Comparison of ENCODE assay signal across 10 cellular contexts in the genomic region with DNA sequence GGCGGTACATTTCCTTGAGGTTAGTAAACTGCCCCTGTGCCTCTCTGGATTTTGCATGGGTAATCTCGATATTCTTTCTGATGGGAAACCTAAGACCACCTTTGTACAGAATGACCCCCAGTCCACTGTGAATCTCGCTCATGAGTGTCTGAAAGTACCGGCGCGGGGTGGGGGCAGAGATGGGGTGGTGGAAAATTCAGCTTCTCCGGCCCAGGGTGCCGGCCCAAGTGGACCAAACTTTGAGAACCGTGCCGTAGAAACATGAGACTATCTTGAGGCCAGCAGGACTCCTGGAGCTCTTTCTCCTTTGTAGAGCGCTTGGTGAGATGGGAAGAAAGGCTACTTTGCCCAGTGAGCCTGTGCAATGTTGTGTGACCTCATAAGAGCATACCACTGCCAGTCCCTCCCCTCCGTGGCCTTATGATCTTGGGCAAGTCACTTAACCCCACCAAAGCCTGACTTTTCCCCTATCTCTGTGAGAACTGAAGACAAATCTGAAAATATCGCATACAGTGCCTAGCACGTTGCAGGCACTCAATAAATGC. TPM values are rescaled to one million over a fixed set of nuclear protein-coding genes. Genes with fewer than 3 reads are reported as not detected.
A peak's percentile ranks its signal among the peaks of the same experiment; 100 is the strongest.
DNase-seq lines count a peak whose midpoint lies in the region; ATAC-seq and TF ChIP-seq lines count a peak whose summit lies in the region.
"Had no signal": no experiment of that assay in that cellular context is flagged by ENCODE, and none has a peak within 500 bp of the region (broad histone marks: within the 10 kb centered on the region; RNA-seq: fewer than 3 reads in every experiment).

No MANE protein-coding gene starts in this region.

- H3K9me3 ChIP-seq in mammary epithelial cell (replicated peaks; ENCODE audit: insufficient read depth, low read length): peaks cover 4% of the 10 kb centered on the region
- no peaks in the 10 kb centered on the region for H3K9me3 ChIP-seq in iPS DF 6.9 (ENCODE audit: control insufficient read depth, insufficient read depth, low read length)
- no peaks in the 10 kb centered on the region for H3K9me3 ChIP-seq in gastrocnemius medialis
- peaks cover 0 to 10% (median 0%) of the 10 kb centered on the region in 3 experiments for H3K9me3 ChIP-seq in naive thymus-derived CD4-positive, alpha-beta T cell (ENCODE audit: control insufficient read depth in 2 of 3, low read length in 3 of 3)

- H3K36me3 ChIP-seq in mammary epithelial cell (ENCODE audit: insufficient read depth, low read length) (no peaks in the 10 kb centered on the region), iPS DF 6.9 (ENCODE audit: control insufficient read depth, insufficient read depth, low read length) (no peaks in the 10 kb centered on the region), gastrocnemius medialis (no peaks in the 10 kb centered on the region)
- no peaks in the 10 kb centered on the region for H3K36me3 ChIP-seq in naive thymus-derived CD4-positive, alpha-beta T cell (ENCODE audit: control insufficient read depth in 2 of 3, insufficient read depth in 3 of 3, low read length in 3 of 3)

- intact Hi-C loops in mammary epithelial cell (cut with micrococcal nuclease): no loop called here
- intact Hi-C loops in gastrocnemius medialis (cut with DNase I; ENCODE audit: low total_unique reads): no loop called here
- intact Hi-C loops in naive thymus-derived CD4-positive, alpha-beta T cell (cut with micrococcal nuclease): no loop called here

- TF ChIP-seq CTCF in GM13976 (IDR thresholded peaks at IDR 0.05; ENCODE audit: borderline replicate concordance, control extremely low read depth, extremely low read depth, insufficient read depth, missing control alignments) (no peak), mammary epithelial cell (conservative IDR thresholded peaks at IDR 0.05 in 1 of 2, IDR thresholded peaks at IDR 0.05 in 1 of 2; ENCODE audit: extremely low read depth in 1 of 2, insufficient read depth in 1 of 2, low read depth in 1 of 2, low read length in 2 of 2) (no peak), gastrocnemius medialis (IDR thresholded peaks at IDR 0.05 in 4 of 5, conservative IDR thresholded peaks at IDR 0.05 in 1 of 5) (no peak), GM10248 (IDR thresholded peaks at IDR 0.05; ENCODE audit: control extremely low read depth, extremely low read depth, low read depth, missing control alignments) (no peak)

- DNase-seq in GM13976 (ENCODE audit: low spot score) (peak; percentile 13), mammary epithelial cell (no peak), iPS DF 6.9 (ENCODE audit: low read depth, low spot score) (no peak), gastrocnemius medialis (no peak), GM10248 (ENCODE audit: extremely low spot score) (no peak), T1000 (lab: John Stamatoyannopoulos, UW) (no peak)
- no peak for DNase-seq in naive thymus-derived CD4-positive, alpha-beta T cell
- DNase-seq: activated CD8-positive, alpha-beta T cell treated with anti-CD3 and anti-CD28 coated beads for 36 hours; midbrain had no signal

- no peak for ATAC-seq in gastrocnemius medialis
- no peak for ATAC-seq in HG03196 (IDR thresholded peaks at IDR 0.05; ENCODE audit: unreplicated experiment)
- ATAC-seq in naive thymus-derived CD4-positive, alpha-beta T cell: no peak
- ATAC-seq: activated CD8-positive, alpha-beta T cell treated with anti-CD3 and anti-CD28 coated beads for 36 hours had no signal

- H3K4me1 ChIP-seq in mammary epithelial cell (ENCODE audit: insufficient read depth, low read length) (peaks cover 6% of the 10 kb centered on the region), iPS DF 6.9 (ENCODE audit: control insufficient read depth, insufficient read depth, low read length) (no peaks in the 10 kb centered on the region), gastrocnemius medialis (peaks cover 0 to 4% of the 10 kb centered on the region in 2 donors)
- H3K4me1 ChIP-seq in naive thymus-derived CD4-positive, alpha-beta T cell (ENCODE audit: control insufficient read depth in 2 of 2, insufficient read depth in 2 of 2, low read length in 2 of 2): no peaks in the 10 kb centered on the region

- no TSS peak for BruUV-seq in mammary epithelial cell (replicated peaks; lab: Mats Ljungman, UMichigan)

- CTCF ChIA-PET in mammary epithelial cell (lab: Charles Lee; ENCODE audit: low non-redundant PET) (no interaction called here), GM10248 (lab: Yijun Ruan, JAX) (interaction anchor here (0.7 to 3.8 kb wide), 2 partner anchors 11 to 29 kb away, joined by 3 to 28 read pairs; no protein-coding TSS in a partner anchor)
- CTCF ChIA-PET in naive thymus-derived CD4-positive, alpha-beta T cell (lab: Charles Lee): no interaction called here

- whole genome bisulfite sequencing in mammary epithelial cell (ENCODE audit: low coverage, missing lambda C conversion rate): 65% methylated on average over 13 of the region's 14 CpGs
- WGBS in iPS DF 6.9 (ENCODE audit: insufficient coverage, insufficient read length): no CpG with 5 or more reads among the region's 14 CpGs

- H3K4me3 ChIP-seq in mammary epithelial cell (replicated peaks in 1 of 3; ENCODE audit: insufficient read depth in 1 of 3, low read depth in 2 of 3, low read length in 3 of 3) (peak overlapping the region in 2 of 3 experiments; percentile 31 to 47), iPS DF 6.9 (ENCODE audit: low read length) (peak overlapping the region; percentile 27; the same call in 1 of the 2 replicates), gastrocnemius medialis (peak overlapping the region; percentile 40 to 54 (median 46))
- H3K4me3 ChIP-seq in naive thymus-derived CD4-positive, alpha-beta T cell (ENCODE audit: low read length): no peak overlapping the region

- H3K9me3 Mint-ChIP-seq in naive thymus-derived CD4-positive, alpha-beta T cell: peaks cover 0 to 34% (median 6%) of the 10 kb centered on the region in 11 donors

- no peaks in the 10 kb centered on the region for H3K27me3 ChIP-seq in mammary epithelial cell (ENCODE audit: insufficient read depth, low read length)
- H3K27me3 ChIP-seq in iPS DF 6.9 (ENCODE audit: control insufficient read depth, insufficient read depth, low read length): no peaks in the 10 kb centered on the region; the same call in 1 of the 2 replicates
- H3K27me3 ChIP-seq in gastrocnemius medialis: peaks cover 3 to 9% (median 7%) of the 10 kb centered on the region in 3 donors
- no peaks in the 10 kb centered on the region for H3K27me3 ChIP-seq in naive thymus-derived CD4-positive, alpha-beta T cell (ENCODE audit: control insufficient read depth in 2 of 2, insufficient read depth in 2 of 2, low read length in 2 of 2)

- H3K27ac Mint-ChIP-seq in naive thymus-derived CD4-positive, alpha-beta T cell: no peak overlapping the region
- H3K27ac Mint-ChIP-seq: activated CD8-positive, alpha-beta T cell treated with anti-CD3 and anti-CD28 coated beads for 36 hours had no signal

- peak overlapping the region; percentile 83 for H3K4me2 ChIP-seq in mammary epithelial cell (ENCODE audit: insufficient read depth, low read depth, low read length)

- POLR2A ChIA-PET in GM10248 (lab: Yijun Ruan, JAX): no interaction called here
- POLR2A ChIA-PET in naive thymus-derived CD4-positive, alpha-beta T cell (lab: Charles Lee): no interaction called here

- H3K4me1 Mint-ChIP-seq in naive thymus-derived CD4-positive, alpha-beta T cell: no peaks in the 10 kb centered on the region

- no peak overlapping the region for H3K9ac ChIP-seq in mammary epithelial cell (ENCODE audit: insufficient read depth, low read length)

- no peaks in the 10 kb centered on the region for H4K20me1 ChIP-seq in mammary epithelial cell (ENCODE audit: insufficient read depth, low read length)

- no peak for TF ChIP-seq POLR2A in gastrocnemius medialis (IDR thresholded peaks at IDR 0.05)

- in situ Hi-C loops in GM13976 (cut with MboI; ENCODE audit: low sequenced_read_pairs, unreplicated experiment) (no loop called here), mammary epithelial cell (cut with MboI; ENCODE audit: low sequenced_read_pairs in 2 of 2) (no loop called here), gastrocnemius medialis (cut with MboI; ENCODE audit: low sequenced_read_pairs in 4 of 4) (no loop called here)

- H3K36me3 Mint-ChIP-seq in naive thymus-derived CD4-positive, alpha-beta T cell: peaks cover 0 to 3% (median 0%) of the 10 kb centered on the region in 5 donors

- H3K27ac ChIP-seq in mammary epithelial cell (ENCODE audit: insufficient read depth, low read depth, low read length): no peak overlapping the region
- no peak overlapping the region for H3K27ac ChIP-seq in iPS DF 6.9 (ENCODE audit: low read length)
- H3K27ac ChIP-seq in gastrocnemius medialis: peak overlapping the region; percentile 57 to 68 (median 62)
- H3K27ac ChIP-seq in naive thymus-derived CD4-positive, alpha-beta T cell (ENCODE audit: low read depth, low read length): no peak overlapping the region

- H2AFZ ChIP-seq in mammary epithelial cell (ENCODE audit: low read depth, low read length): peak overlapping the region; percentile 75

- H3K4me3 Mint-ChIP-seq in naive thymus-derived CD4-positive, alpha-beta T cell: no peak overlapping the region
- H3K4me3 Mint-ChIP-seq: activated CD8-positive, alpha-beta T cell treated with anti-CD3 and anti-CD28 coated beads for 36 hours had no signal

- dilution Hi-C loops in mammary epithelial cell (cut with HindIII; ENCODE audit: low sequenced_read_pairs): no loop called here

- H3K27me3 Mint-ChIP-seq in naive thymus-derived CD4-positive, alpha-beta T cell: peaks cover 28 to 59% (median 43%) of the 10 kb centered on the region in 5 donors

- no peaks in the 10 kb centered on the region for H3K79me2 ChIP-seq in mammary epithelial cell (ENCODE audit: insufficient read depth, low read length)

RNA-seq across cellular contexts. Expression of gene VEPH1, which starts 40.3 kb away (rescaled TPM):
- under 1 TPM in 1 of 2 donors, not detected in 1; 0.83 TPM for total RNA-seq in mammary epithelial cell
- polyA plus RNA-seq in mammary epithelial cell: 0.39 TPM
- polyA minus RNA-seq in mammary epithelial cell: not detected
- total RNA-seq in gastrocnemius medialis: under 1 TPM in 1 of 4 donors, not detected in 3; 0.07 TPM
- total RNA-seq in naive thymus-derived CD4-positive, alpha-beta T cell: under 1 TPM in 2 of 5 experiments, not detected in 3; 0.22 to 0.48 TPM
- not detected for polyA plus RNA-seq in naive thymus-derived CD4-positive, alpha-beta T cell
- total RNA-seq: activated CD8-positive, alpha-beta T cell treated with anti-CD3 and anti-CD28 coated beads for 36 hours had no signal

Comparison
In these comparisons a context has a peak if more than half of its experiments do, and no peak if none do; other contexts are left out.
1. H3K27ac ChIP-seq: peak in gastrocnemius medialis (4 of 4); none in mammary epithelial cell (single experiment), iPS DF 6.9 (single experiment) and naive thymus-derived CD4-positive, alpha-beta T cell (single experiment).